In genomic region chr2:237982039-237982725, GRCh38 we compare ENCODE assay signal across 15 cellular contexts. TPM values are rescaled to one million over a fixed set of nuclear protein-coding genes. Genes with fewer than 3 reads are reported as not detected.
DNase-seq lines count a peak whose midpoint lies in the region; ATAC-seq and TF ChIP-seq lines count a peak whose summit lies in the region.
"Had no signal": no experiment of that assay in that cellular context is flagged by ENCODE, and none has a peak within 500 bp of the region (broad histone marks: within the 10 kb centered on the region; RNA-seq: fewer than 3 reads in every experiment).

No MANE protein-coding gene starts in this region.

- H3K27me3 ChIP-seq in Loucy (ENCODE audit: insufficient read depth, low read length, poor library complexity, severe bottlenecking) (no peaks in the 10 kb centered on the region), PC-9 (ENCODE audit: insufficient read depth, low read depth) (no peaks in the 10 kb centered on the region), neural cell (ENCODE audit: insufficient read depth, low read depth, low read length) (no peaks in the 10 kb centered on the region), gastroesophageal sphincter (no peaks in the 10 kb centered on the region)
- H3K27me3 ChIP-seq: BE2C had no signal

- H3F3A ChIP-seq in Loucy (ENCODE audit: low read depth) (no peaks in the 10 kb centered on the region), PC-9 (ENCODE audit: insufficient read depth, low read depth) (peaks cover 38% of the 10 kb centered on the region), neural cell (ENCODE audit: insufficient read depth, low read length, poor library complexity, severe bottlenecking) (no peaks in the 10 kb centered on the region)

- no peak overlapping the region for H2AFZ ChIP-seq in Loucy (ENCODE audit: low read length)
- H2AFZ ChIP-seq in PC-9 = no peak overlapping the region
- no peak overlapping the region for H2AFZ ChIP-seq in neural cell (ENCODE audit: low read depth, low read length)

- H3K9ac ChIP-seq in Loucy (ENCODE audit: low read depth, low read length, poor library complexity, severe bottlenecking) (no peak overlapping the region), neural cell (ENCODE audit: low read length) (no peak overlapping the region)

- H3K4me1 ChIP-seq in Loucy (ENCODE audit: insufficient read depth, low read length, poor library complexity, severe bottlenecking) = peaks cover 60% of the 10 kb centered on the region
- H3K4me1 ChIP-seq in PC-9 (replicated peaks; ENCODE audit: insufficient read depth) = peaks cover 52% of the 10 kb centered on the region
- H3K4me1 ChIP-seq in gastroesophageal sphincter = peaks cover 0 to 43% (median 15%) of the 10 kb centered on the region in 3 donors

- H4K20me1 ChIP-seq in Loucy (ENCODE audit: insufficient read depth, low read length, poor library complexity, severe bottlenecking) (peaks cover 14% of the 10 kb centered on the region), PC-9 (ENCODE audit: insufficient read depth) (peaks cover 45% of the 10 kb centered on the region), neural cell (ENCODE audit: insufficient read depth) (no peaks in the 10 kb centered on the region)

- no peak for DNase-seq in PC-9
- peak; percentile 54 for DNase-seq in Right ventricle myocardium superior
- DNase-seq in SW 1271 (lab: John Stamatoyannopoulos, UW) = no peak
- DNase-seq in SKM-1 treated with dmso at 0.1 percent for 144 hours (lab: John Stamatoyannopoulos, UW; ENCODE audit: unreplicated experiment) = no peak
- DNase-seq: BE2C; CD4-positive, alpha-beta memory T cell; DMS79; H7; NCI-H1105 treated with DMSO at 0.1 percent for 48 hours; NCI-H2029; NCI-H2171 treated with DMSO at 0.1 percent for 48 hours had no signal

- intact Hi-C loops in PC-9 (cut with micrococcal nuclease; ENCODE audit: unreplicated experiment) (no loop called here), Right ventricle myocardium superior (cut with DNase I) (no loop called here)

- no TSS peak for BruUV-seq in PC-9 (replicated peaks; lab: Mats Ljungman, UMichigan)

- POLR2A ChIA-PET in PC-9 (lab: Charles Lee; ENCODE audit: unreplicated experiment) = interaction anchor here (0.7 kb wide), 1 partner anchor 116 kb away, joined by 3 read pairs; no protein-coding TSS in a partner anchor

- ATAC-seq in Right ventricle myocardium superior (ENCODE audit: poor library complexity) (peak; percentile 56), gastroesophageal sphincter (no peak)
- ATAC-seq: GM12878 had no signal

- H3K79me2 ChIP-seq in Loucy (ENCODE audit: insufficient read depth, low read length) (peaks cover 94% of the 10 kb centered on the region), PC-9 (ENCODE audit: low read depth) (peaks cover 75% of the 10 kb centered on the region), neural cell (replicated peaks; ENCODE audit: insufficient read depth, low read length) (peaks cover 22% of the 10 kb centered on the region)

- TF ChIP-seq CTCF in Loucy (conservative IDR thresholded peaks at IDR 0.05; ENCODE audit: low read length) = no peak
- TF ChIP-seq CTCF in PC-9 (conservative IDR thresholded peaks at IDR 0.05) = no peak
- TF ChIP-seq CTCF in neural cell (IDR thresholded peaks at IDR 0.05; ENCODE audit: poor library complexity, severe bottlenecking) = no peak
- TF ChIP-seq CTCF in gastroesophageal sphincter (IDR thresholded peaks at IDR 0.05) = no peak

- H3K4me2 ChIP-seq in Loucy (ENCODE audit: low read depth, low read length, poor library complexity, severe bottlenecking) = peak overlapping the region; percentile 19
- peak overlapping the region; percentile 67; the same call in 1 of the 2 replicates for H3K4me2 ChIP-seq in PC-9
- H3K4me2 ChIP-seq in neural cell (ENCODE audit: low read length) = no peak overlapping the region

- H3K36me3 ChIP-seq in Loucy (ENCODE audit: insufficient read depth, low read length) = peaks cover 9% of the 10 kb centered on the region
- peaks cover 5% of the 10 kb centered on the region; the same call in 1 of the 2 replicates for H3K36me3 ChIP-seq in PC-9 (ENCODE audit: low read depth)
- no peaks in the 10 kb centered on the region for H3K36me3 ChIP-seq in neural cell (ENCODE audit: insufficient read depth, low read length)
- peaks cover 0 to 7% of the 10 kb centered on the region in 2 donors for H3K36me3 ChIP-seq in gastroesophageal sphincter
- H3K36me3 ChIP-seq: BE2C had no signal

- 83 to 87% methylated on average over 6 to 8 of the region's 9 CpGs for WGBS in gastroesophageal sphincter (ENCODE audit: low coverage in 1 of 2), 2 donors

- TF ChIP-seq EP300 in neural cell (conservative IDR thresholded peaks at IDR 0.05; ENCODE audit: poor library complexity, severe bottlenecking) = no peak
- TF ChIP-seq EP300 in gastroesophageal sphincter (IDR thresholded peaks at IDR 0.05) = no peak

- H3K27ac ChIP-seq in PC-9 (no peak overlapping the region), neural cell (ENCODE audit: low read length) (peak overlapping the region; percentile 15), gastroesophageal sphincter (no peak overlapping the region)

- H3K9me3 ChIP-seq in Loucy (ENCODE audit: insufficient read depth, low read depth, low read length) (peaks cover 10% of the 10 kb centered on the region; the same call in 1 of the 2 replicates), PC-9 (ENCODE audit: insufficient read depth, low read depth) (no peaks in the 10 kb centered on the region), neural cell (ENCODE audit: low read length) (no peaks in the 10 kb centered on the region), gastroesophageal sphincter (no peaks in the 10 kb centered on the region)
- H3K9me3 ChIP-seq: BE2C had no signal

- no peak for TF ChIP-seq RAD21 in neural cell (conservative IDR thresholded peaks at IDR 0.05)

- H3K4me3 ChIP-seq in Loucy (ENCODE audit: low read length, poor library complexity, severe bottlenecking) = no peak overlapping the region
- H3K4me3 ChIP-seq in PC-9 = no peak overlapping the region
- H3K4me3 ChIP-seq in neural cell (ENCODE audit: low read length) = peak overlapping the region; percentile 32
- H3K4me3 ChIP-seq in gastroesophageal sphincter = no peak overlapping the region
- H3K4me3 ChIP-seq: GM12878 had no signal

- CTCF ChIA-PET in PC-9 (lab: Charles Lee) = interaction anchor here (0.6 kb wide), 1 partner anchor 118 kb away, joined by 3 read pairs; the partner anchor contains the start of gene ESPNL

- TF ChIP-seq POLR2A in gastroesophageal sphincter (IDR thresholded peaks at IDR 0.05) = no peak

- no peaks in the 10 kb centered on the region for H3K9me2 ChIP-seq in Loucy (replicated peaks; ENCODE audit: low read depth, low read length)
- no peaks in the 10 kb centered on the region for H3K9me2 ChIP-seq in PC-9 (ENCODE audit: insufficient read depth)
- H3K9me2 ChIP-seq in neural cell (ENCODE audit: insufficient read depth, low read length) = no peaks in the 10 kb centered on the region

TF ChIP-seq in neural cell, 6 proteins besides CTCF, POLR2A, EP300 and RAD21:
- no peak for TF ChIP-seq REST (IDR thresholded peaks at IDR 0.05; ENCODE audit: borderline replicate concordance)
- TF ChIP-seq POLR2AphosphoS5 (IDR thresholded peaks at IDR 0.05) = no peak
- TF ChIP-seq SMC3 (conservative IDR thresholded peaks at IDR 0.05; ENCODE audit: poor library complexity) = no peak
- TF ChIP-seq EZH2 (IDR thresholded peaks at IDR 0.05; ENCODE audit: borderline replicate concordance, insufficient read depth, low read length, poor library complexity, severe bottlenecking) = no peak
- no peak for TF ChIP-seq TAF1 (IDR thresholded peaks at IDR 0.05; ENCODE audit: low read depth)
- no peak for TF ChIP-seq MXI1 (conservative IDR thresholded peaks at IDR 0.05; ENCODE audit: poor library complexity, severe bottlenecking)
TF ChIP-seq in neural cell: peak in this region for 0.

RNA-seq across cellular contexts. Expression of gene UBE2F, which starts 15.4 kb away (rescaled TPM):
- total RNA-seq in PC-9 (2021) = 76.7 and 103 TPM in 2 replicates
- total RNA-seq in Right ventricle myocardium superior = 65.1 TPM
- polyA plus RNA-seq in neural cell = 65.7 and 94.1 TPM in 2 replicates
- polyA minus RNA-seq in neural cell = 51.4 and 80.1 TPM in 2 replicates
- total RNA-seq in gastroesophageal sphincter = 10 to 100 TPM; 85.0 to 99.5 (median 96.3) TPM
